In the genomic region with DNA sequence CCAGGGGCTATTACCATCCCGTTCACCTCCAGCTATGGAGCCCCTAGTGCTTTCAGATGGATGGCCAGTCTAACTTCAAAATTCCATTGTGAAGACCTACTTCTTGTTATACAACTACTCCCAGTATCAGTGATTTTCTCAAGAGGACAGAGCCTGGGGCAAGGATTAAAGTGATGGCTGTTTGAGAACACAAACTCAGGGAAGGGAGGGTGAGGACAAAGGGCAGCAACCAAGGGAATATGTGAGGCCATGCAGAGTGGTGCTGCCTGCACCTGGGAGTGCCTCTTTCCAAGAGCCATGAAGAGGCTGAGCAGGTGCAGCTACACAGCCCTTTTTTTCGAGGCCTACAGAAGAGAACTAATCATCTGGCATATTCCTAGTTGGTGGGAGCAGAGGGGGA, we compare ENCODE assay signal across 24 cellular contexts.
A peak's percentile ranks its signal among the peaks of the same experiment; 100 is the strongest.
DNase-seq lines count a peak whose midpoint lies in the region; ATAC-seq lines count a peak whose summit lies in the region.
"Had no signal": no experiment of that assay in that cellular context is flagged by ENCODE, and none has a peak within 500 bp of the region (broad histone marks: within the 10 kb centered on the region; RNA-seq: fewer than 3 reads in every experiment).

No MANE protein-coding gene starts in this region.

- H3K36me3 ChIP-seq in mesendoderm (ENCODE audit: control insufficient read depth, insufficient read depth, low read length): no peaks in the 10 kb centered on the region

- H3K4me1 ChIP-seq in mesendoderm (ENCODE audit: control insufficient read depth, low read depth, low read length): peaks cover 3% of the 10 kb centered on the region

- H4K5ac ChIP-seq in mesendoderm (ENCODE audit: low read length): no peak overlapping the region

- no peak overlapping the region for H3K23ac ChIP-seq in mesendoderm (ENCODE audit: low read length)

- no CpG with 5 or more reads among the region's 2 CpGs for WGBS in mesendoderm (ENCODE audit: extremely low coverage, insufficient coverage, low lambda C conversion rate)

- no peaks in the 10 kb centered on the region for H3K27me3 ChIP-seq in mesendoderm (ENCODE audit: insufficient read depth, low read length, poor library complexity)

- no peak overlapping the region for H3K4me2 ChIP-seq in mesendoderm (ENCODE audit: low read length)
- H3K4me2 ChIP-seq: GM23338 had no signal

- no peak overlapping the region for H3K9ac ChIP-seq in mesendoderm (ENCODE audit: low read length)

- no peaks in the 10 kb centered on the region for H3K79me1 ChIP-seq in mesendoderm (ENCODE audit: low read length)

- no peak overlapping the region for H3K4me3 ChIP-seq in mesendoderm (ENCODE audit: low read length)
- H3K4me3 ChIP-seq: GM23338, SK-N-MC had no signal

- no peak overlapping the region for H3K4ac ChIP-seq in mesendoderm (ENCODE audit: low read depth, low read length)

- no peak overlapping the region for H3K56ac ChIP-seq in mesendoderm (ENCODE audit: low read length)

- no peak for ATAC-seq in GM18868 (IDR thresholded peaks at IDR 0.05; ENCODE audit: unreplicated experiment)
- ATAC-seq: GM23338, HepG2, PC-3, Right ventricle myocardium inferior had no signal

- H2BK15ac ChIP-seq in mesendoderm (replicated peaks; ENCODE audit: low read depth): no peak overlapping the region

- no peak overlapping the region for H2AK5ac ChIP-seq in mesendoderm (ENCODE audit: low read length)

- H2BK120ac ChIP-seq in mesendoderm (ENCODE audit: low read depth, low read length): no peak overlapping the region

- DNase-seq in NCI-H146 (lab: John Stamatoyannopoulos, UW): peak; percentile 4
- no peak for DNase-seq in NCI-H146 treated with DMSO at 0.1 percent for 48 hours (lab: John Stamatoyannopoulos, UW; ENCODE audit: unreplicated experiment)
- DNase-seq in NCI-H510A (lab: John Stamatoyannopoulos, UW): peak; percentile 21
- peak; percentile 31 for DNase-seq in mesendoderm
- no peak for DNase-seq in SKM-1 (lab: John Stamatoyannopoulos, UW; ENCODE audit: unreplicated experiment)
- no peak for DNase-seq in ecto neural progenitor cell (ENCODE audit: low spot score)
- DNase-seq: 8988T; ACHN; H9; Karpas-422; NCI-H1092; NCI-H1436 treated with DMSO at 0.1 percent for 48 hours; NCI-H2171 treated with DMSO at 0.1 percent for 48 hours; NCI-H345; NCI-H524 treated with DMSO at 0.1 percent for 48 hours; NCI-H82; NK-92 treated with Interleukin-12 subunit alpha and Interleukin-12 subunit beta, amount 100 ng/mL, for 24 hours; PC-3; SW 1271 had no signal

- no peak overlapping the region for H2BK5ac ChIP-seq in mesendoderm (ENCODE audit: low read length)

- no peak overlapping the region for H3K18ac ChIP-seq in mesendoderm (ENCODE audit: low read length)

- H4K8ac ChIP-seq in mesendoderm (ENCODE audit: low read depth, low read length): no peak overlapping the region

- no peaks in the 10 kb centered on the region for H3K79me2 ChIP-seq in mesendoderm (ENCODE audit: control insufficient read depth, insufficient read depth, low read length)

- H3K27ac ChIP-seq in mesendoderm (ENCODE audit: low read depth, low read length): no peak overlapping the region
- H3K27ac ChIP-seq: SK-N-MC had no signal

Comparison
In these comparisons a context has a peak if more than half of its experiments do, and no peak if none do; other contexts are left out.
1. DNase-seq: peak in NCI-H146 (single experiment), NCI-H510A (single experiment) and mesendoderm (single experiment); none in NCI-H146 treated with DMSO at 0.1 percent for 48 hours (single experiment), SKM-1 (single experiment) and ecto neural progenitor cell (single experiment).